ENCODE assay signal across 1 cellular context in genomic region chr16:70700101-70701020, GRCh38.
TF ChIP-seq lines count a peak whose summit lies in the region.

No MANE protein-coding gene starts in this region.

TF ChIP-seq in SK-N-SH, 30 proteins besides CTCF, POLR2A, EP300 and RAD21 (continued from another document):
- TF ChIP-seq, protein P1, sequence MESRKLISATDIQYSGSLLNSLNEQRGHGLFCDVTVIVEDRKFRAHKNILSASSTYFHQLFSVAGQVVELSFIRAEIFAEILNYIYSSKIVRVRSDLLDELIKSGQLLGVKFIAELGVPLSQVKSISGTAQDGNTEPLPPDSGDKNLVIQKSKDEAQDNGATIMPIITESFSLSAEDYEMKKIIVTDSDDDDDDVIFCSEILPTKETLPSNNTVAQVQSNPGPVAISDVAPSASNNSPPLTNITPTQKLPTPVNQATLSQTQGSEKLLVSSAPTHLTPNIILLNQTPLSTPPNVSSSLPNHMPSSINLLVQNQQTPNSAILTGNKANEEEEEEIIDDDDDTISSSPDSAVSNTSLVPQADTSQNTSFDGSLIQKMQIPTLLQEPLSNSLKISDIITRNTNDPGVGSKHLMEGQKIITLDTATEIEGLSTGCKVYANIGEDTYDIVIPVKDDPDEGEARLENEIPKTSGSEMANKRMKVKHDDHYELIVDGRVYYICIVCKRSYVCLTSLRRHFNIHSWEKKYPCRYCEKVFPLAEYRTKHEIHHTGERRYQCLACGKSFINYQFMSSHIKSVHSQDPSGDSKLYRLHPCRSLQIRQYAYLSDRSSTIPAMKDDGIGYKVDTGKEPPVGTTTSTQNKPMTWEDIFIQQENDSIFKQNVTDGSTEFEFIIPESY (IDR thresholded peaks at IDR 0.05; ENCODE audit: borderline replicate concordance, low read depth) = no peak
- TF ChIP-seq RCOR1 (IDR thresholded peaks at IDR 0.05; ENCODE audit: low read length) = no peak
- no peak for TF ChIP-seq NRF1 (IDR thresholded peaks at IDR 0.05; ENCODE audit: low read depth, low read length)
- TF ChIP-seq, protein P2, sequence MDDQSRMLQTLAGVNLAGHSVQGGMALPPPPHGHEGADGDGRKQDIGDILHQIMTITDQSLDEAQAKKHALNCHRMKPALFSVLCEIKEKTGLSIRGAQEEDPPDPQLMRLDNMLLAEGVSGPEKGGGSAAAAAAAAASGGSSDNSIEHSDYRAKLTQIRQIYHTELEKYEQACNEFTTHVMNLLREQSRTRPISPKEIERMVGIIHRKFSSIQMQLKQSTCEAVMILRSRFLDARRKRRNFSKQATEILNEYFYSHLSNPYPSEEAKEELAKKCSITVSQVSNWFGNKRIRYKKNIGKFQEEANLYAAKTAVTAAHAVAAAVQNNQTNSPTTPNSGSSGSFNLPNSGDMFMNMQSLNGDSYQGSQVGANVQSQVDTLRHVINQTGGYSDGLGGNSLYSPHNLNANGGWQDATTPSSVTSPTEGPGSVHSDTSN (IDR thresholded peaks at IDR 0.05) = no peak
- TF ChIP-seq GABPA (IDR thresholded peaks at IDR 0.05; ENCODE audit: low read depth) = no peak
- no peak for TF ChIP-seq SMC3 (IDR thresholded peaks at IDR 0.05; ENCODE audit: low read depth, low read length)
- TF ChIP-seq NFIC (IDR thresholded peaks at IDR 0.05; ENCODE audit: borderline replicate concordance) = no peak
- no peak for TF ChIP-seq FOXJ3 (CRISPR knock-in tag; IDR thresholded peaks at IDR 0.05)
- no peak for TF ChIP-seq ELF1 (IDR thresholded peaks at IDR 0.05)
- no peak for TF ChIP-seq RXRA (IDR thresholded peaks at IDR 0.05; ENCODE audit: borderline replicate concordance, low read depth)
- TF ChIP-seq, protein P3, sequence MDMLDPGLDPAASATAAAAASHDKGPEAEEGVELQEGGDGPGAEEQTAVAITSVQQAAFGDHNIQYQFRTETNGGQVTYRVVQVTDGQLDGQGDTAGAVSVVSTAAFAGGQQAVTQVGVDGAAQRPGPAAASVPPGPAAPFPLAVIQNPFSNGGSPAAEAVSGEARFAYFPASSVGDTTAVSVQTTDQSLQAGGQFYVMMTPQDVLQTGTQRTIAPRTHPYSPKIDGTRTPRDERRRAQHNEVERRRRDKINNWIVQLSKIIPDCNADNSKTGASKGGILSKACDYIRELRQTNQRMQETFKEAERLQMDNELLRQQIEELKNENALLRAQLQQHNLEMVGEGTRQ (IDR thresholded peaks at IDR 0.05; ENCODE audit: borderline replicate concordance, low read depth, low read length) = no peak
- TF ChIP-seq TCF12 (IDR thresholded peaks at IDR 0.05) = no peak
- TF ChIP-seq, protein P4, sequence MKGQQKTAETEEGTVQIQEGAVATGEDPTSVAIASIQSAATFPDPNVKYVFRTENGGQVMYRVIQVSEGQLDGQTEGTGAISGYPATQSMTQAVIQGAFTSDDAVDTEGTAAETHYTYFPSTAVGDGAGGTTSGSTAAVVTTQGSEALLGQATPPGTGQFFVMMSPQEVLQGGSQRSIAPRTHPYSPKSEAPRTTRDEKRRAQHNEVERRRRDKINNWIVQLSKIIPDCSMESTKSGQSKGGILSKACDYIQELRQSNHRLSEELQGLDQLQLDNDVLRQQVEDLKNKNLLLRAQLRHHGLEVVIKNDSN (IDR thresholded peaks at IDR 0.05; ENCODE audit: borderline replicate concordance, low read depth) = no peak
- no peak for TF ChIP-seq JUND (IDR thresholded peaks at IDR 0.05)
